8 cellular contexts compared by ENCODE assay signal in genomic region chr13:23960566-23961156, GRCh38.
DNase-seq lines count a peak whose midpoint lies in the region; ATAC-seq and TF ChIP-seq lines count a peak whose summit lies in the region.

No MANE protein-coding gene starts in this region.

- H3K27ac ChIP-seq in left lung (no peak overlapping the region), vagina (no peak overlapping the region)

- peak; percentile 49 to 51 for TF ChIP-seq CTCF in left lung (IDR thresholded peaks at IDR 0.05)
- TF ChIP-seq CTCF in vagina (IDR thresholded peaks at IDR 0.05), result peak in 1 of 3 experiments; percentile 29

- TF ChIP-seq POLR2A in vagina (IDR thresholded peaks at IDR 0.05), result no peak

- peak; percentile 4 to 57 (median 11) for DNase-seq in NCI-H1417 (lab: John Stamatoyannopoulos, UW)
- DNase-seq in NCI-H1417 treated with DMSO at 0.1 percent for 48 hours (lab: John Stamatoyannopoulos, UW), result no peak
- peak; percentile 3 for DNase-seq in NCI-H146 treated with DMSO at 0.1 percent for 48 hours (lab: John Stamatoyannopoulos, UW; ENCODE audit: unreplicated experiment)
- peak; percentile 63 for DNase-seq in astrocyte of the hippocampus (ENCODE audit: low read depth, low spot score)
- DNase-seq in left lung, result no peak
- no peak for DNase-seq in vagina (ENCODE audit: extremely low spot score in 2 of 2)
- DNase-seq in stimulated activated CD4-positive, alpha-beta T cell treated with anti-CD3 and anti-CD28 coated beads, Interleukin-1b, Interleukin-23, amount 100 ng/mL, for 48 hours, result no peak

- H3K4me1 ChIP-seq in left lung (no peaks in the 10 kb centered on the region), vagina (peaks cover 6% of the 10 kb centered on the region)

- no peaks in the 10 kb centered on the region for H3K9me3 ChIP-seq in left lung
- no peaks in the 10 kb centered on the region for H3K9me3 ChIP-seq in vagina

- intact Hi-C loops in left lung (cut with DNase I), result no loop called here
- intact Hi-C loops in vagina (cut with DNase I), result no loop called here

- H3K4me3 ChIP-seq in left lung (no peak overlapping the region), vagina (no peak overlapping the region)

- ATAC-seq in left lung (peak; percentile 81), HG03565 (IDR thresholded peaks at IDR 0.05; ENCODE audit: unreplicated experiment) (no peak)

- no peaks in the 10 kb centered on the region for H3K36me3 ChIP-seq in left lung
- H3K36me3 ChIP-seq in vagina, result no peaks in the 10 kb centered on the region

- no peaks in the 10 kb centered on the region for H3K27me3 ChIP-seq in left lung
- H3K27me3 ChIP-seq in vagina, result no peaks in the 10 kb centered on the region

Comparison
In these comparisons a context has a peak if more than half of its experiments do, and no peak if none do; other contexts are left out.
1. DNase-seq: peak in NCI-H1417 (3 of 3), NCI-H146 treated with DMSO at 0.1 percent for 48 hours (single experiment) and astrocyte of the hippocampus (single experiment); none in NCI-H1417 treated with DMSO at 0.1 percent for 48 hours (single experiment), left lung (0 of 2), vagina (0 of 2) and stimulated activated CD4-positive, alpha-beta T cell treated with anti-CD3 and anti-CD28 coated beads, Interleukin-1b, Interleukin-23, amount 100 ng/mL, for 48 hours (single experiment).